8 cellular contexts compared by ENCODE assay signal in the genomic region with DNA sequence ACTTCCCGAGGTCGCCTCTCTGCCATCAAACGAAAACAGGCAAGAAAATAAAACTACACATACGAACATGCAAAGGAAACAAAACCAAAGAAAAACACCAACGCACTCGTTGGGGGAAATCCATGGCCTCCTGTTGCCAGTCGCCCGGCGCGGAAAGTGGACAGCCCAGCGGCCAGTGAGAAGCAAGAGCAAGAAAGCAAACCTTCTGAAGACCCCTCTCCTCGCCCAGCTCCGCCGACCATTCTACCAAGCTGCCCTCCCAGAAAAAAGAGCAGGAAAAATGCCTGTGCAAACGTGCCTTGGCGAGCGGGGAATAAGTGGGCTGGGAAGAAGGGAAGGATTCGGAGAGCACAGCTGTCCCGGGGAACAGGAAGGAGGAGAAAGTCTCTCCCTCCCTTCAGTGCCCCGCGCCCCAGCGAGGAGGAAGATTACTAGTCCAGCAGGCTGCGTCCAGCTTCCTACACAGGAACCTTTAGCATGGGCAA. TPM values are rescaled to one million over a fixed set of nuclear protein-coding genes. Genes with fewer than 3 reads are reported as not detected.
A peak's percentile ranks its signal among the peaks of the same experiment; 100 is the strongest.
DNase-seq lines count a peak whose midpoint lies in the region; ATAC-seq and TF ChIP-seq lines count a peak whose summit lies in the region.

No MANE protein-coding gene starts in this region.

- H3K36me3 Mint-ChIP-seq in Calu3 (ENCODE audit: insufficient read depth, unreplicated experiment): peaks cover 60% of the 10 kb centered on the region
- no peaks in the 10 kb centered on the region for H3K36me3 Mint-ChIP-seq in activated CD4-positive, alpha-beta memory T cell treated with anti-CD3 and anti-CD28 coated beads for 36 hours
- no peaks in the 10 kb centered on the region for H3K36me3 Mint-ChIP-seq in nephron progenitor cell (ENCODE audit: low read depth)

- no TSS peak for BruUV-seq in Calu3 (replicated peaks; lab: Mats Ljungman, UMichigan)

- TF ChIP-seq POLR2A in esophagus muscularis mucosa (IDR thresholded peaks at IDR 0.05; ENCODE audit: low read depth) (no peak), erythroblast (IDR thresholded peaks at IDR 0.05; ENCODE audit: low read length) (no peak)

- WGBS in esophagus muscularis mucosa: under 1% methylated on average over 23 of the region's 23 CpGs

- H3K27ac Mint-ChIP-seq in Calu3 (ENCODE audit: unreplicated experiment): peak overlapping the region; percentile 89
- peak overlapping the region; percentile 75 for H3K27ac Mint-ChIP-seq in activated CD4-positive, alpha-beta memory T cell treated with anti-CD3 and anti-CD28 coated beads for 36 hours
- H3K27ac Mint-ChIP-seq in nephron progenitor cell: peak overlapping the region; percentile 97

- H3K27me3 Mint-ChIP-seq in Calu3 (ENCODE audit: unreplicated experiment) (no peaks in the 10 kb centered on the region), nephron progenitor cell (ENCODE audit: low read depth, poor library complexity) (peaks cover 3% of the 10 kb centered on the region)
- peaks cover 20% of the 10 kb centered on the region for H3K27me3 Mint-ChIP-seq in activated CD4-positive, alpha-beta memory T cell treated with anti-CD3 and anti-CD28 coated beads for 36 hours

- H3K27ac ChIP-seq in esophagus muscularis mucosa (replicated peaks in 1 of 4): peak overlapping the region; percentile 93 to 97 (median 95)

- TF ChIP-seq CTCF in Calu3 (IDR thresholded peaks at IDR 0.05; ENCODE audit: unreplicated experiment) (no peak), esophagus muscularis mucosa (IDR thresholded peaks at IDR 0.05) (no peak), nephron progenitor cell (IDR thresholded peaks at IDR 0.05) (no peak)

- POLR2A ChIA-PET in activated CD4-positive, alpha-beta memory T cell treated with anti-CD3 and anti-CD28 coated beads for 36 hours (lab: Charles Lee): interaction anchor here (0.6 kb wide), 1 partner anchor 1804 kb away, joined by 3 read pairs; no protein-coding TSS in a partner anchor

- H3K36me3 ChIP-seq in esophagus muscularis mucosa: no peaks in the 10 kb centered on the region

- intact Hi-C loops in Calu3 (cut with micrococcal nuclease; ENCODE audit: unreplicated experiment) (loop anchor here (5.0 to 10.0 kb wide), 6 partner anchors 299 to 1266 kb away; no protein-coding TSS in a partner anchor), esophagus muscularis mucosa (cut with DNase I) (no loop called here)
- intact Hi-C loops in activated CD4-positive, alpha-beta memory T cell treated with anti-CD3 and anti-CD28 coated beads for 36 hours (cut with micrococcal nuclease): loop anchor here (1.0 to 10.0 kb wide), 8 partner anchors 184 to 1336 kb away; a partner anchor contains a TSS

- peaks cover 12% of the 10 kb centered on the region for H3K4me1 Mint-ChIP-seq in Calu3 (ENCODE audit: low read depth, unreplicated experiment)
- H3K4me1 Mint-ChIP-seq in activated CD4-positive, alpha-beta memory T cell treated with anti-CD3 and anti-CD28 coated beads for 36 hours (ENCODE audit: low read depth): peaks cover 41% of the 10 kb centered on the region
- peaks cover 42% of the 10 kb centered on the region for H3K4me1 Mint-ChIP-seq in nephron progenitor cell

- peak; percentile 1 for ATAC-seq in HG03175 (IDR thresholded peaks at IDR 0.05; ENCODE audit: unreplicated experiment)

- H3K4me3 Mint-ChIP-seq in Calu3 (ENCODE audit: low read depth, unreplicated experiment): peak overlapping the region; percentile 86
- peak overlapping the region; percentile 91 for H3K4me3 Mint-ChIP-seq in activated CD4-positive, alpha-beta memory T cell treated with anti-CD3 and anti-CD28 coated beads for 36 hours
- peak overlapping the region; percentile 99 for H3K4me3 Mint-ChIP-seq in nephron progenitor cell

- H3K4me1 ChIP-seq in esophagus muscularis mucosa: peaks cover 16 to 45% (median 37%) of the 10 kb centered on the region in 4 donors

- H3K9me3 Mint-ChIP-seq in Calu3 (ENCODE audit: low read depth, unreplicated experiment) (no peaks in the 10 kb centered on the region), nephron progenitor cell (no peaks in the 10 kb centered on the region)
- no peaks in the 10 kb centered on the region for H3K9me3 Mint-ChIP-seq in activated CD4-positive, alpha-beta memory T cell treated with anti-CD3 and anti-CD28 coated beads for 36 hours

- H3K9me3 ChIP-seq in esophagus muscularis mucosa: no peaks in the 10 kb centered on the region

- CTCF ChIA-PET in Calu3 (lab: Charles Lee): interaction anchor here (0.6 to 1.4 kb wide), 2 partner anchors 488 to 508 kb away, joined by 3 read pairs; no protein-coding TSS in a partner anchor
- CTCF ChIA-PET in activated CD4-positive, alpha-beta memory T cell treated with anti-CD3 and anti-CD28 coated beads for 36 hours (lab: Charles Lee): interaction anchor here (1.0 kb wide), 1 partner anchor 469 kb away, joined by 3 read pairs; no protein-coding TSS in a partner anchor

- TF ChIP-seq EP300 in esophagus muscularis mucosa (IDR thresholded peaks at IDR 0.05): no peak

- H3K27me3 ChIP-seq in esophagus muscularis mucosa: no peaks in the 10 kb centered on the region

- H3K4me3 ChIP-seq in esophagus muscularis mucosa: peak overlapping the region; percentile 68 to 93 (median 80)

- no peak for DNase-seq in Calu3
- DNase-seq in activated CD4-positive, alpha-beta memory T cell treated with anti-CD3 and anti-CD28 coated beads for 36 hours: peak; percentile 49
- no peak for DNase-seq in esophagus muscularis mucosa (ENCODE audit: extremely low spot score)
- DNase-seq in nephron progenitor cell: no peak
- no peak for DNase-seq in NCI-H1694 treated with DMSO at 0.1 percent for 48 hours (lab: John Stamatoyannopoulos, UW)
- no peak for DNase-seq in SKM-1 (lab: John Stamatoyannopoulos, UW; ENCODE audit: unreplicated experiment)
- no peak for DNase-seq in erythroblast (lab: John Stamatoyannopoulos, UW)

RNA-seq across cellular contexts. Expression of a gene that starts 0.8 kb away (rescaled TPM):
- total RNA-seq in Calu3 (2022) (110 and 128 TPM in 2 replicates), esophagus muscularis mucosa (10 to 100 TPM; 24.9 to 30.1 (median 26.7) TPM)
- total RNA-seq in activated CD4-positive, alpha-beta memory T cell treated with anti-CD3 and anti-CD28 coated beads for 36 hours: 10 to 100 TPM; 10.5 to 11.3 TPM
